Comparison of ENCODE assay signal across 16 cellular contexts in genomic region chr4:148015058-148015457, GRCh38.
DNase-seq lines count a peak whose midpoint lies in the region; ATAC-seq, FAIRE-seq and TF ChIP-seq lines count a peak whose summit lies in the region.
"Had no signal": no experiment of that assay in that cellular context is flagged by ENCODE, and none has a peak within 500 bp of the region (broad histone marks: within the 10 kb centered on the region; RNA-seq: fewer than 3 reads in every experiment).

No MANE protein-coding gene starts in this region.

- H3K4me1 Mint-ChIP-seq in Caco-2 (ENCODE audit: low read depth, unreplicated experiment), result peaks cover 14% of the 10 kb centered on the region
- H3K4me1 Mint-ChIP-seq in glutamatergic neuron (ENCODE audit: low read depth, unreplicated experiment), result no peaks in the 10 kb centered on the region
- H3K4me1 Mint-ChIP-seq in natural killer cell treated with Interleukin-12 subunit alpha and Interleukin-12 subunit beta and Interleukin-15 and Interleukin-18, amount 100 ng/mL, for 72 hours (ENCODE audit: low read depth in 2 of 2), result peaks cover 3 to 5% of the 10 kb centered on the region in 2 donors
- H3K4me1 Mint-ChIP-seq: stimulated activated memory B cell treated with anti-CD40 and anti-IgM and Interleukin-4, amounts not matched to agents 10 μg/mL and 1 μg/mL and 100 μg/mL, for 72 hours had no signal

- CTCF ChIA-PET in Caco-2 (lab: Charles Lee), result no interaction called here

- TF ChIP-seq CTCF in Caco-2 (IDR thresholded peaks at IDR 0.05; ENCODE audit: insufficient read depth in 1 of 2, low read depth in 1 of 2, low read length in 1 of 2, severe bottlenecking in 1 of 2, unreplicated experiment in 1 of 2) (no peak), glutamatergic neuron (IDR thresholded peaks at IDR 0.05; ENCODE audit: partially characterized antibody, unreplicated experiment) (no peak), foreskin fibroblast (IDR thresholded peaks at IDR 0.05; ENCODE audit: low read depth, low read length) (no peak), BE2C (IDR thresholded peaks at IDR 0.05; ENCODE audit: low read depth, low read length) (no peak)

- DNase-seq in Caco-2 (no peak), RCC 7860 (ENCODE audit: low spot score) (peak; percentile 61), iPS-NIHi7 (ENCODE audit: extremely low spot score) (peak; percentile 37), glutamatergic neuron (no peak), foreskin fibroblast (no peak), BE2C (no peak)
- DNase-seq in natural killer cell treated with Interleukin-12 subunit alpha and Interleukin-12 subunit beta and Interleukin-15 and Interleukin-18, amount 100 ng/mL, for 72 hours (ENCODE audit: low spot score), result no peak
- DNase-seq: activated CD8-positive, alpha-beta memory T cell treated with anti-CD3 and anti-CD28 coated beads for 24 hours; activated gamma-delta T cell treated with Interleukin-2 at 50 U/mL for 16 hours; DMS 273 treated with DMSO at 0.1 percent for 48 hours; heart left ventricle; NCI-H345; stimulated activated CD4-positive, alpha-beta T cell treated with anti-CD3 and anti-CD28 coated beads, Interleukin-2, amount 100 ng/mL, for 24 hours had no signal

- H3K36me3 ChIP-seq in Caco-2 (ENCODE audit: control insufficient read depth, insufficient read depth, low read length), result no peaks in the 10 kb centered on the region
- no peaks in the 10 kb centered on the region for H3K36me3 ChIP-seq in BE2C
- H3K36me3 ChIP-seq: heart left ventricle had no signal

- H3K9me3 ChIP-seq in Caco-2 (no peaks in the 10 kb centered on the region), BE2C (no peaks in the 10 kb centered on the region)

- H3K27me3 ChIP-seq in Caco-2 (replicated peaks; ENCODE audit: control insufficient read depth, insufficient read depth, low read length) (no peaks in the 10 kb centered on the region), BE2C (no peaks in the 10 kb centered on the region)
- H3K27me3 ChIP-seq: heart left ventricle had no signal

- FAIRE-seq in RCC 7860 (lab: Jason Lieb, UNC), result peak; percentile 75

- intact Hi-C loops in Caco-2 (cut with micrococcal nuclease; ENCODE audit: unreplicated experiment), result no loop called here

- peak overlapping the region; percentile 22 for H3K27ac Mint-ChIP-seq in Caco-2 (ENCODE audit: unreplicated experiment)
- no peak overlapping the region for H3K27ac Mint-ChIP-seq in glutamatergic neuron (ENCODE audit: unreplicated experiment)
- H3K27ac Mint-ChIP-seq in natural killer cell treated with Interleukin-12 subunit alpha and Interleukin-12 subunit beta and Interleukin-15 and Interleukin-18, amount 100 ng/mL, for 72 hours, result no peak overlapping the region
- H3K27ac Mint-ChIP-seq: progenitor cell of endocrine pancreas; stimulated activated memory B cell treated with anti-CD40 and anti-IgM and Interleukin-4, amounts not matched to agents 10 μg/mL and 1 μg/mL and 100 μg/mL, for 72 hours had no signal

- peak; percentile 40 for ATAC-seq in HG02623 (IDR thresholded peaks at IDR 0.05; ENCODE audit: unreplicated experiment)
- no peak for ATAC-seq in natural killer cell treated with Interleukin-12 subunit alpha and Interleukin-12 subunit beta and Interleukin-15 and Interleukin-18, amount 100 ng/mL, for 72 hours
- ATAC-seq: stimulated activated memory B cell treated with anti-CD40 and anti-IgM and Interleukin-4, amounts not matched to agents 10 μg/mL and 1 μg/mL and 100 μg/mL, for 72 hours had no signal

- H3K4me3 Mint-ChIP-seq in Caco-2 (ENCODE audit: unreplicated experiment), result no peak overlapping the region
- H3K4me3 Mint-ChIP-seq in glutamatergic neuron (ENCODE audit: unreplicated experiment), result no peak overlapping the region
- no peak overlapping the region for H3K4me3 Mint-ChIP-seq in natural killer cell treated with Interleukin-12 subunit alpha and Interleukin-12 subunit beta and Interleukin-15 and Interleukin-18, amount 100 ng/mL, for 72 hours
- H3K4me3 Mint-ChIP-seq: stimulated activated memory B cell treated with anti-CD40 and anti-IgM and Interleukin-4, amounts not matched to agents 10 μg/mL and 1 μg/mL and 100 μg/mL, for 72 hours had no signal

- H3K36me3 Mint-ChIP-seq in Caco-2 (ENCODE audit: insufficient read depth, unreplicated experiment) (no peaks in the 10 kb centered on the region), glutamatergic neuron (ENCODE audit: unreplicated experiment) (no peaks in the 10 kb centered on the region)
- H3K36me3 Mint-ChIP-seq in natural killer cell treated with Interleukin-12 subunit alpha and Interleukin-12 subunit beta and Interleukin-15 and Interleukin-18, amount 100 ng/mL, for 72 hours, result no peaks in the 10 kb centered on the region
- H3K36me3 Mint-ChIP-seq: stimulated activated memory B cell treated with anti-CD40 and anti-IgM and Interleukin-4, amounts not matched to agents 10 μg/mL and 1 μg/mL and 100 μg/mL, for 72 hours had no signal

- no peak overlapping the region for H3K4me3 ChIP-seq in Caco-2 (ENCODE audit: low read depth, low read length)
- no peak overlapping the region for H3K4me3 ChIP-seq in foreskin fibroblast (ENCODE audit: low read depth in 1 of 2, low read length in 2 of 2)
- H3K4me3 ChIP-seq in BE2C (ENCODE audit: low read depth, low read length), result no peak overlapping the region
- H3K4me3 ChIP-seq: heart left ventricle had no signal

- H3K27me3 Mint-ChIP-seq in Caco-2 (ENCODE audit: insufficient read depth, unreplicated experiment), result no peaks in the 10 kb centered on the region
- H3K27me3 Mint-ChIP-seq in glutamatergic neuron (ENCODE audit: unreplicated experiment), result peaks cover 1% of the 10 kb centered on the region
- no peaks in the 10 kb centered on the region for H3K27me3 Mint-ChIP-seq in natural killer cell treated with Interleukin-12 subunit alpha and Interleukin-12 subunit beta and Interleukin-15 and Interleukin-18, amount 100 ng/mL, for 72 hours
- H3K27me3 Mint-ChIP-seq: progenitor cell of endocrine pancreas; stimulated activated memory B cell treated with anti-CD40 and anti-IgM and Interleukin-4, amounts not matched to agents 10 μg/mL and 1 μg/mL and 100 μg/mL, for 72 hours had no signal

- no peaks in the 10 kb centered on the region for H3K9me3 Mint-ChIP-seq in Caco-2 (ENCODE audit: unreplicated experiment)
- no peaks in the 10 kb centered on the region for H3K9me3 Mint-ChIP-seq in glutamatergic neuron (ENCODE audit: unreplicated experiment)
- no peaks in the 10 kb centered on the region for H3K9me3 Mint-ChIP-seq in natural killer cell treated with Interleukin-12 subunit alpha and Interleukin-12 subunit beta and Interleukin-15 and Interleukin-18, amount 100 ng/mL, for 72 hours
- H3K9me3 Mint-ChIP-seq: stimulated activated memory B cell treated with anti-CD40 and anti-IgM and Interleukin-4, amounts not matched to agents 10 μg/mL and 1 μg/mL and 100 μg/mL, for 72 hours had no signal

- peaks cover 25% of the 10 kb centered on the region for H3K4me1 ChIP-seq in Caco-2
- no peaks in the 10 kb centered on the region for H3K4me1 ChIP-seq in BE2C

- BruUV-seq in Caco-2 (replicated peaks; lab: Mats Ljungman, UMichigan), result no TSS peak

- POLR2A ChIA-PET in Caco-2 (lab: Charles Lee), result no interaction called here

Comparison
In these comparisons a context has a peak if more than half of its experiments do, and no peak if none do; other contexts are left out.
1. DNase-seq: peak in RCC 7860 (single experiment) and iPS-NIHi7 (single experiment); none in Caco-2 (0 of 2), glutamatergic neuron (single experiment), foreskin fibroblast (0 of 2), BE2C (single experiment) and natural killer cell treated with Interleukin-12 subunit alpha and Interleukin-12 subunit beta and Interleukin-15 and Interleukin-18, amount 100 ng/mL, for 72 hours (single experiment).